Comparison of ENCODE assay signal across 6 cellular contexts in genomic region chrY:21842090-21842489, GRCh38. TPM values are rescaled to one million over a fixed set of nuclear protein-coding genes. Genes with fewer than 3 reads are reported as not detected.
"Had no signal": no experiment of that assay in that cellular context is flagged by ENCODE, and none has a peak within 500 bp of the region (broad histone marks: within the 10 kb centered on the region; RNA-seq: fewer than 3 reads in every experiment).

No MANE protein-coding gene starts in this region.

- H3K4me3 ChIP-seq: GM23338 had no signal

- DNase-seq: H9, HCEC 1CT, IMR-90 had no signal

- ATAC-seq: GM23338 had no signal

RNA-seq across cellular contexts. Expression of gene RBMY1D, which starts 52.2 kb away (rescaled TPM):
- total RNA-seq: GM23338, H1, H9, HT-29, IMR-90 had no signal
